In genomic region chr3:172082820-172083513, GRCh38 we compare ENCODE assay signal across 2 cellular contexts.
TF ChIP-seq lines count a peak whose summit lies in the region.

No MANE protein-coding gene starts in this region.

TF ChIP-seq in SK-N-SH, 30 proteins besides CTCF, POLR2A, EP300 and RAD21 (continued from another document):
- TF ChIP-seq FOXJ3 (CRISPR knock-in tag; IDR thresholded peaks at IDR 0.05) (no peak), PBX3 (IDR thresholded peaks at IDR 0.05) (no peak), FOXM1 (IDR thresholded peaks at IDR 0.05; ENCODE audit: low read depth) (no peak), CHD2 (IDR thresholded peaks at IDR 0.05; ENCODE audit: low read length, partially characterized antibody) (no peak), JUND (IDR thresholded peaks at IDR 0.05) (no peak)

TF ChIP-seq in SK-N-SH treated with all-trans-retinoic acid at 6 μM for 48 hours, 23 proteins besides CTCF, POLR2A, EP300 and RAD21 (continued from another document):
- TF ChIP-seq CSRNP3 (CRISPR knock-in tag; IDR thresholded peaks at IDR 0.05) = no peak
- no peak for TF ChIP-seq SNAI2 (CRISPR knock-in tag; IDR thresholded peaks at IDR 0.05)
- TF ChIP-seq ZFP3 (CRISPR knock-in tag; IDR thresholded peaks at IDR 0.05) = no peak
- no peak for TF ChIP-seq TSHZ2 (CRISPR knock-in tag; IDR thresholded peaks at IDR 0.05)
- no peak for TF ChIP-seq ESRRG (CRISPR knock-in tag; IDR thresholded peaks at IDR 0.05)
- TF ChIP-seq TOX (CRISPR knock-in tag; IDR thresholded peaks at IDR 0.05; ENCODE audit: borderline replicate concordance) = no peak
- no peak for TF ChIP-seq CSDC2 (CRISPR knock-in tag; IDR thresholded peaks at IDR 0.05)
- TF ChIP-seq GLIS3 (CRISPR knock-in tag; IDR thresholded peaks at IDR 0.05) = no peak
- no peak for TF ChIP-seq BACH2 (CRISPR knock-in tag; IDR thresholded peaks at IDR 0.05; ENCODE audit: borderline replicate concordance)
TF ChIP-seq in SK-N-SH treated with all-trans-retinoic acid at 6 μM for 48 hours: peak in this region for 0.
